28 cellular contexts compared by ENCODE assay signal in the genomic region with DNA sequence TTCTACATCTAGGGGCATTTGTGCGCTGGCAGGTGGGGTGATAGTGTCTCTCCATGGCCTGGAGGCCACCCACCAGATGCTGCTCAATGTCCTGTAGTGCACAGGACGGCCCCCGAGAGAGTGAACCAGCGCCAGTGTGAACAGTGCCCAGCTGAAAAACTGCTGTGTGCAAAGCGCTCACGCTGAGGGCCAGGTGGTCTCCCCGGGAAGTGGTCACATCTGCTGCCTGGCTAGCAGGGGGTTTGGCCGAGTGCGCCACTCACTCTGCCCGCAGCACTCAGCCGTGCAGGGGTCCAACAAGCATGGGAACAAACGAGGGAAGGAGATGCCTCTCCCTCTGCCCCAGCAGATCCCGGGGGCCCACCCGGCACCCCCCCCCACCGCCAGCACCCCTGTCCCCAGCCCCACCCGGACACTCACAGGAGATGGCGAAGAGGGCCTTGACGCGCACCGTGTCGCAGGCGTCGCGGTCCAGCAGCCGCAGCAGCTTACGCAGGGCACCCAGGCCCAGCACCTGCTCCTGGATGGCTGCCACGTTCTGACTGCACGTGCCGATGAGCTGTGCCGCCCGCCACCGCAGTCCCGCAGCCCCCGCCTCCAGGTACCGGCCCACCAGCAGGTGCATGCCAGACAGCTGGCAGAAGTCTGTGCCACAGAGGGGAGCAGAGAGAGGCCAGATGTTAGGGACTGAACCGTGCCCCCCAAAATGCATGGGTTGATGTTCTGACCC. TPM values are rescaled to one million over a fixed set of nuclear protein-coding genes. Genes with fewer than 3 reads are reported as not detected.
DNase-seq lines count a peak whose midpoint lies in the region; ATAC-seq and TF ChIP-seq lines count a peak whose summit lies in the region.
"Had no signal": no experiment of that assay in that cellular context is flagged by ENCODE, and none has a peak within 500 bp of the region (broad histone marks: within the 10 kb centered on the region; RNA-seq: fewer than 3 reads in every experiment).

No MANE protein-coding gene starts in this region.

- H3K36me3 Mint-ChIP-seq in endothelial cell (ENCODE audit: low read depth, unreplicated experiment) = peaks cover 21% of the 10 kb centered on the region
- H3K36me3 Mint-ChIP-seq in H9 (ENCODE audit: insufficient read depth in 1 of 3, low read depth in 3 of 3) = peaks cover 5 to 28% (median 20%) of the 10 kb centered on the region in 3 experiments; a peak in 6 of 7 replicates

- H2BK20ac ChIP-seq in H9 (ENCODE audit: low read depth, low read length, poor library complexity, severe bottlenecking) = no peak overlapping the region

- no peak overlapping the region for H3K56ac ChIP-seq in H9 (ENCODE audit: insufficient read length, low read depth, low read length)

- H3K9me3 Mint-ChIP-seq in endothelial cell (ENCODE audit: unreplicated experiment) (no peaks in the 10 kb centered on the region), H9 (no peaks in the 10 kb centered on the region)
- H3K9me3 Mint-ChIP-seq: activated CD8-positive, alpha-beta T cell treated with anti-CD3 and anti-CD28 coated beads for 36 hours; activated naive CD8-positive, alpha-beta T cell treated with anti-CD3 and anti-CD28 coated beads, Interleukin-2, amount 10 ng/mL, durations not matched to agents 7 days and 5 days; CD4-positive, alpha-beta T cell; natural killer cell; type B pancreatic cell had no signal

- no peaks in the 10 kb centered on the region for H3K79me1 ChIP-seq in H9 (ENCODE audit: insufficient read depth, low read depth, low read length, poor library complexity, severe bottlenecking)

- H2AK5ac ChIP-seq in H9 (ENCODE audit: insufficient read length, low read length) = no peak overlapping the region

- no peak overlapping the region for H3K4me3 ChIP-seq in right cardiac atrium (ENCODE audit: low read length)
- no peak overlapping the region for H3K4me3 ChIP-seq in OCI-LY3 (ENCODE audit: low read length)
- H3K4me3 ChIP-seq: smooth muscle cell had no signal

- no peak overlapping the region for H3K9ac ChIP-seq in OCI-LY3 (ENCODE audit: low read length)
- no peak overlapping the region for H3K9ac ChIP-seq in H9 (ENCODE audit: extremely low read depth, insufficient read length, low read length)

- H2BK5ac ChIP-seq in H9 (ENCODE audit: insufficient read length, low read length) = no peak overlapping the region

- no peak overlapping the region for H2BK120ac ChIP-seq in H9 (ENCODE audit: low read depth, low read length, poor library complexity, severe bottlenecking)

- no peak overlapping the region for H3K4ac ChIP-seq in H9 (ENCODE audit: low read depth, low read length)

- H4K20me1 ChIP-seq in OCI-LY3 (ENCODE audit: insufficient read depth, low read length) (no peaks in the 10 kb centered on the region), H9 (ENCODE audit: control insufficient read depth, insufficient read depth, insufficient read length) (no peaks in the 10 kb centered on the region)

- H3K36me3 ChIP-seq in OCI-LY3 (replicated peaks; ENCODE audit: low read depth, low read length) = peaks cover 42% of the 10 kb centered on the region

- H3K27ac Mint-ChIP-seq in endothelial cell (ENCODE audit: unreplicated experiment) (no peak overlapping the region), H9 (no peak overlapping the region)
- H3K27ac Mint-ChIP-seq: activated CD8-positive, alpha-beta T cell treated with anti-CD3 and anti-CD28 coated beads for 36 hours; activated naive CD8-positive, alpha-beta T cell treated with anti-CD3 and anti-CD28 coated beads, Interleukin-2, amount 10 ng/mL, durations not matched to agents 7 days and 5 days; CD4-positive, alpha-beta T cell; type B pancreatic cell had no signal

- peaks cover 22% of the 10 kb centered on the region for H3K79me2 ChIP-seq in OCI-LY3 (ENCODE audit: low read length)
- no peaks in the 10 kb centered on the region for H3K79me2 ChIP-seq in H9 (ENCODE audit: insufficient read depth, low read length)

- no peak overlapping the region for H4K91ac ChIP-seq in H9 (ENCODE audit: insufficient read length, low read depth, low read length)

- no peak overlapping the region for H3K14ac ChIP-seq in H9 (ENCODE audit: insufficient read depth, low read length)

- no peak overlapping the region for H2BK12ac ChIP-seq in H9 (ENCODE audit: insufficient read length, low read depth, low read length)

- H3K27me3 ChIP-seq in right cardiac atrium (ENCODE audit: control insufficient read depth, insufficient read depth) = no peaks in the 10 kb centered on the region
- H3K27me3 ChIP-seq in OCI-LY3 (ENCODE audit: low read depth, low read length) = no peaks in the 10 kb centered on the region
- no peaks in the 10 kb centered on the region for H3K27me3 ChIP-seq in H9 (ENCODE audit: insufficient read depth, low read length)

- H3K4me1 ChIP-seq in right cardiac atrium (ENCODE audit: control insufficient read depth, insufficient read depth, low read length) (no peaks in the 10 kb centered on the region), OCI-LY3 (ENCODE audit: low read length) (peaks cover 45% of the 10 kb centered on the region), H9 (ENCODE audit: insufficient read depth, low read length) (no peaks in the 10 kb centered on the region)

- H3K4me2 ChIP-seq in OCI-LY3 (ENCODE audit: low read length) (peak overlapping the region; percentile 41), H9 (ENCODE audit: insufficient read depth, insufficient read length, low read length) (no peak overlapping the region)
- H3K4me2 ChIP-seq: smooth muscle cell had no signal

- no peak overlapping the region for H3K18ac ChIP-seq in H9 (ENCODE audit: insufficient read length, low read depth, low read length)

- H3K27me3 Mint-ChIP-seq in endothelial cell (ENCODE audit: unreplicated experiment) (peaks cover 10% of the 10 kb centered on the region), H9 (ENCODE audit: low read depth) (no peaks in the 10 kb centered on the region; the same call in 1 of the 2 replicates)
- H3K27me3 Mint-ChIP-seq: activated CD8-positive, alpha-beta T cell treated with anti-CD3 and anti-CD28 coated beads for 36 hours; activated naive CD8-positive, alpha-beta T cell treated with anti-CD3 and anti-CD28 coated beads, Interleukin-2, amount 10 ng/mL, durations not matched to agents 7 days and 5 days; CD4-positive, alpha-beta T cell; type B pancreatic cell had no signal

- no peak overlapping the region for H3T11ph ChIP-seq in H9 (ENCODE audit: low read length)

- DNase-seq in Right ventricle myocardium inferior (ENCODE audit: missing footprints) (peak; percentile 28), right cardiac atrium (no peak), endothelial cell (ENCODE audit: low spot score) (no peak), NCI-H526 treated with DMSO at 0.1 percent for 48 hours (lab: John Stamatoyannopoulos, UW) (no peak), H9 (no peak)
- DNase-seq: 8988T; activated CD8-positive, alpha-beta T cell treated with anti-CD3 and anti-CD28 coated beads for 36 hours; activated effector memory CD4-positive, alpha-beta T cell treated with Interleukin-2 at 50 U/mL for 16 hours; activated naive CD8-positive, alpha-beta T cell treated with anti-CD3 and anti-CD28 coated beads, Interleukin-2, amount 10 ng/mL, durations not matched to agents 7 days and 5 days; activated T-cell treated with anti-CD3 and anti-CD28 coated beads for 4 hours; CD4-positive, alpha-beta T cell; dermis blood vessel endothelial cell; DMS 273 treated with DMSO at 0.1 percent for 48 hours; islet precursor cell; natural killer cell; NCI-H1436; NCI-H2227 treated with DMSO at 0.1 percent for 48 hours; NCI-H748 treated with DMSO at 0.1 percent for 48 hours; Right ventricle myocardium superior; stimulated activated CD4-positive, alpha-beta T cell treated with anti-CD3 and anti-CD28 coated beads, Interleukin-2, amount 100 ng/mL, for 24 hours had no signal

- H3K9me3 ChIP-seq in right cardiac atrium (ENCODE audit: control insufficient read depth, low read length) (no peaks in the 10 kb centered on the region), OCI-LY3 (ENCODE audit: insufficient read depth, low read length) (no peaks in the 10 kb centered on the region), H9 (ENCODE audit: control insufficient read depth, low read depth, low read length) (no peaks in the 10 kb centered on the region)

- intact Hi-C loops in Right ventricle myocardium inferior (cut with DNase I) (no loop called here), right cardiac atrium (cut with DNase I) (no loop called here)

- no peak overlapping the region for H2BK15ac ChIP-seq in H9 (ENCODE audit: low read depth, low read length)

- H3K23ac ChIP-seq in H9 (ENCODE audit: insufficient read length, low read depth, low read length) = no peak overlapping the region

- H3K4me3 Mint-ChIP-seq in endothelial cell (ENCODE audit: unreplicated experiment) (no peak overlapping the region), H9 (no peak overlapping the region)
- H3K4me3 Mint-ChIP-seq: activated CD8-positive, alpha-beta T cell treated with anti-CD3 and anti-CD28 coated beads for 36 hours; activated naive CD8-positive, alpha-beta T cell treated with anti-CD3 and anti-CD28 coated beads, Interleukin-2, amount 10 ng/mL, durations not matched to agents 7 days and 5 days; CD4-positive, alpha-beta T cell; natural killer cell; type B pancreatic cell had no signal

- ATAC-seq in Right ventricle myocardium inferior = no peak
- no peak for ATAC-seq in right cardiac atrium
- ATAC-seq: activated CD4-positive, CD25-positive, alpha-beta regulatory T cell treated with anti-CD3 and anti-CD28 coated beads, Interleukin-2, amount 50 U/mL, for 24 hours; activated CD8-positive, alpha-beta T cell treated with anti-CD3 and anti-CD28 coated beads for 36 hours; HCT116; natural killer cell had no signal

- no peak overlapping the region for H4K8ac ChIP-seq in H9 (replicated peaks; ENCODE audit: insufficient read length, low read depth, low read length)

- H3K27ac ChIP-seq in right cardiac atrium (ENCODE audit: low read length) (no peak overlapping the region), OCI-LY3 (ENCODE audit: low read length) (no peak overlapping the region), H9 (ENCODE audit: insufficient read length, low read depth, low read length) (no peak overlapping the region)
- H3K27ac ChIP-seq: HL-60 had no signal

- H2AFZ ChIP-seq in OCI-LY3 (ENCODE audit: low read depth, low read length) (no peak overlapping the region), H9 (ENCODE audit: low read length) (no peak overlapping the region)

- H3K4me1 Mint-ChIP-seq in endothelial cell (ENCODE audit: unreplicated experiment) (peaks cover 2% of the 10 kb centered on the region), H9 (peaks cover 4 to 6% of the 10 kb centered on the region in 2 experiments)

- H4K5ac ChIP-seq in H9 (ENCODE audit: insufficient read length, low read depth, low read length) = no peak overlapping the region

- no peak for TF ChIP-seq CTCF in OCI-LY3 (IDR thresholded peaks at IDR 0.05; ENCODE audit: low read depth, low read length)
- TF ChIP-seq CTCF in endothelial cell (IDR thresholded peaks at IDR 0.05; ENCODE audit: unreplicated experiment) = no peak
- no peak for TF ChIP-seq CTCF in H9 (conservative IDR thresholded peaks at IDR 0.05)

- WGBS in right cardiac atrium = 95% methylated on average over 36 of the region's 36 CpGs
- whole genome bisulfite sequencing in H9 (ENCODE audit: extremely low coverage, insufficient read length, low lambda C conversion rate) = no CpG with 5 or more reads among the region's 36 CpGs

- no peaks in the 10 kb centered on the region for H3K23me2 ChIP-seq in H9 (ENCODE audit: insufficient read length, low read depth, low read length, poor library complexity, severe bottlenecking)

RNA-seq across cellular contexts. Expression of a gene that starts 5.8 kb away (rescaled TPM):
- total RNA-seq in Right ventricle myocardium inferior (30.2 TPM), right cardiac atrium (10 to 100 TPM; 27.7 to 35.1 (median 31.3) TPM), endothelial cell (ENCODE audit: unreplicated experiment) (24.6 TPM), H9 (2021) (47.4 and 50.7 TPM in 2 replicates)
- polyA plus RNA-seq in right cardiac atrium = 48.0 TPM

RNA-seq across cellular contexts. Expression of a gene that starts 9.7 kb away (rescaled TPM):
- 2.4 TPM for total RNA-seq in Right ventricle myocardium inferior
- 10 to 100 TPM; 17.2 to 20.5 (median 19.5) TPM for total RNA-seq in right cardiac atrium
- polyA plus RNA-seq in right cardiac atrium = 11.9 TPM
- total RNA-seq in endothelial cell (ENCODE audit: unreplicated experiment) = 14.1 TPM
- 43.5 and 47.0 TPM in 2 replicates for total RNA-seq in H9 (2021)

RNA-seq across cellular contexts. Expression of a gene that starts 15.3 kb away (rescaled TPM):
- 39.5 TPM for total RNA-seq in Right ventricle myocardium inferior
- 10 to 100 TPM; 39.3 to 43.5 (median 41.4) TPM for total RNA-seq in right cardiac atrium
- polyA plus RNA-seq in right cardiac atrium = 31.7 TPM
- total RNA-seq in endothelial cell (ENCODE audit: unreplicated experiment) = 65.6 TPM
- total RNA-seq in H9 (2021) = 76.2 and 79.7 TPM in 2 replicates

RNA-seq across cellular contexts. Expression of a gene that starts 45.6 kb away (rescaled TPM):
- 1.6 TPM for total RNA-seq in Right ventricle myocardium inferior
- total RNA-seq in right cardiac atrium = 1 to 10 TPM in 3 of 4 donors, under 1 TPM in 1; 0.80 to 2.1 (median 1.3) TPM
- polyA plus RNA-seq in right cardiac atrium = 1.6 TPM
- 4.1 TPM for total RNA-seq in endothelial cell (ENCODE audit: unreplicated experiment)
- total RNA-seq in H9 (2021) = 3.6 and 4.5 TPM in 2 replicates

RNA-seq across cellular contexts. Expression of a gene that starts 51.0 kb away (rescaled TPM):
- 1.2 TPM for total RNA-seq in Right ventricle myocardium inferior
- total RNA-seq in right cardiac atrium = 1 to 10 TPM; 2.0 to 2.4 (median 2.2) TPM
- 0.68 TPM for polyA plus RNA-seq in right cardiac atrium
- not detected for total RNA-seq in endothelial cell (ENCODE audit: unreplicated experiment)
- total RNA-seq in H9 (2021) = 0.63 TPM in 1 of 2 replicates, not detected in the other
- total RNA-seq: activated CD8-positive, alpha-beta T cell treated with anti-CD3 and anti-CD28 coated beads for 36 hours; astrocyte; CD4-positive, alpha-beta T cell; dermis blood vessel endothelial cell; fibroblast of lung; smooth muscle cell had no signal
- polyA plus RNA-seq: fibroblast of lung, smooth muscle cell had no signal
